ENCODE assay signal across 13 cellular contexts in the genomic region with DNA sequence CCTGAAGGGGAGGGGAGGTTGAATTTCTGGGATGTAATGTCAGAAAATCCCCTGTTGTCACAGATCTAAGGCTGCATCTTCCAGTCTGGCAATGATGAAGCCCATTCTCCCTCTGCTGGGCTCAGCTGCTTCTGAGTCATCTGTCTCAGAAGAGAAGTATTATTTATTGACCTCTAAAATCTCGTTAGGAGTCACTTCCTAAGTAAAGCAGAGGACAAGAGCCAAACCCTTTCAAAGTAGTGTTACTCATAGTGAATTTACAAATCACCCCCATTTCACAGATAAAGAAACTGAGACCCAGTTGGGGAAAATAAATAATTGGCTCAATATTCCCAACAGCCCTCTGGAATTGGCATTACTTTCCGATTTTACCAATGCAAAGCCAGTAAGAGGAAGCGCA.
A peak's percentile ranks its signal among the peaks of the same experiment; 100 is the strongest.
DNase-seq lines count a peak whose midpoint lies in the region; ATAC-seq and TF ChIP-seq lines count a peak whose summit lies in the region.
"Had no signal": no experiment of that assay in that cellular context is flagged by ENCODE, and none has a peak within 500 bp of the region (broad histone marks: within the 10 kb centered on the region; RNA-seq: fewer than 3 reads in every experiment).

No MANE protein-coding gene starts in this region.

- peaks cover 8% of the 10 kb centered on the region; the same call in 1 of the 2 replicates for H3K4me1 ChIP-seq in GM23338 (ENCODE audit: insufficient read depth)
- no peaks in the 10 kb centered on the region for H3K4me1 ChIP-seq in adrenal gland (replicated peaks in 1 of 2)
- no peaks in the 10 kb centered on the region for H3K4me1 ChIP-seq in right atrium auricular region
- H3K4me1 ChIP-seq: esophagus squamous epithelium, tibial nerve had no signal

- H4K20me1 ChIP-seq in GM23338 (replicated peaks; ENCODE audit: insufficient read depth) = no peaks in the 10 kb centered on the region

- peaks cover 62% of the 10 kb centered on the region for H3K27me3 ChIP-seq in GM23338 (ENCODE audit: insufficient read depth)
- H3K27me3 ChIP-seq in adrenal gland = peaks cover 5% of the 10 kb centered on the region
- H3K27me3 ChIP-seq in right atrium auricular region = no peaks in the 10 kb centered on the region
- H3K27me3 ChIP-seq: tibial nerve had no signal

- no peaks in the 10 kb centered on the region for H3K79me2 ChIP-seq in GM23338 (replicated peaks; ENCODE audit: insufficient read depth)

- no peak overlapping the region for H3K4me3 Mint-ChIP-seq in GM23338
- H3K4me3 Mint-ChIP-seq: activated CD8-positive, alpha-beta memory T cell treated with anti-CD3 and anti-CD28 coated beads, Interleukin-2, amount 10 ng/mL, durations not matched to agents 7 days and 5 days; neural crest cell had no signal

- H3K36me3 Mint-ChIP-seq in GM23338 (ENCODE audit: low read depth) = no peaks in the 10 kb centered on the region
- H3K36me3 Mint-ChIP-seq: activated CD8-positive, alpha-beta memory T cell treated with anti-CD3 and anti-CD28 coated beads, Interleukin-2, amount 10 ng/mL, durations not matched to agents 7 days and 5 days had no signal

- WGBS in adrenal gland, 4 donors = 53 to 62% (median 55%) methylated on average over 3 of the region's 3 CpGs

- no peak for TF ChIP-seq POLR2A in adrenal gland (IDR thresholded peaks at IDR 0.05)

- H3K36me3 ChIP-seq in GM23338 (ENCODE audit: insufficient read depth) = no peaks in the 10 kb centered on the region
- no peaks in the 10 kb centered on the region for H3K36me3 ChIP-seq in adrenal gland (replicated peaks in 1 of 2)
- no peaks in the 10 kb centered on the region for H3K36me3 ChIP-seq in right atrium auricular region
- H3K36me3 ChIP-seq: esophagus squamous epithelium, tibial nerve had no signal

- POLR2A ChIA-PET in AG04449 (lab: Yijun Ruan, JAX) = no interaction called here

- ATAC-seq in GM23338 (no peak), GM19397 (IDR thresholded peaks at IDR 0.05; ENCODE audit: unreplicated experiment) (no peak), HG03457 (IDR thresholded peaks at IDR 0.05; ENCODE audit: unreplicated experiment) (no peak)
- ATAC-seq: activated CD8-positive, alpha-beta memory T cell treated with anti-CD3 and anti-CD28 coated beads, Interleukin-2, amount 10 ng/mL, durations not matched to agents 7 days and 5 days had no signal

- no peak overlapping the region for H3K4me2 ChIP-seq in GM23338

- intact Hi-C loops in adrenal gland (cut with DNase I) = no loop called here

- H3K9me2 ChIP-seq in GM23338 (ENCODE audit: insufficient read depth) = no peaks in the 10 kb centered on the region

- peak; percentile 28 for DNase-seq in AG04449 (ENCODE audit: low read depth, low spot score)
- DNase-seq in GM23338 (ENCODE audit: low spot score) = peak; percentile 9
- peak in 4 of 7 donors; percentile 3 to 41 (median 30) for DNase-seq in adrenal gland
- DNase-seq in islet precursor cell = peak; percentile 69
- DNase-seq in right atrium auricular region (ENCODE audit: low spot score) = no peak
- no peak for DNase-seq in NCI-H774 (lab: John Stamatoyannopoulos, UW)
- DNase-seq: activated CD8-positive, alpha-beta memory T cell treated with anti-CD3 and anti-CD28 coated beads, Interleukin-2, amount 10 ng/mL, durations not matched to agents 7 days and 5 days; esophagus squamous epithelium; NCI-H524 treated with DMSO at 0.1 percent for 48 hours had no signal

- no peaks in the 10 kb centered on the region for H3K9me3 Mint-ChIP-seq in GM23338
- H3K9me3 Mint-ChIP-seq: neural crest cell had no signal

- H3K4me1 Mint-ChIP-seq in GM23338 = peaks cover 30% of the 10 kb centered on the region
- H3K4me1 Mint-ChIP-seq: activated CD8-positive, alpha-beta memory T cell treated with anti-CD3 and anti-CD28 coated beads, Interleukin-2, amount 10 ng/mL, durations not matched to agents 7 days and 5 days had no signal

- H3K4me3 ChIP-seq in AG04449 (ENCODE audit: low read depth, low read length) = no peak overlapping the region
- no peak overlapping the region for H3K4me3 ChIP-seq in GM23338
- no peak overlapping the region for H3K4me3 ChIP-seq in adrenal gland
- H3K4me3 ChIP-seq in right atrium auricular region = no peak overlapping the region
- H3K4me3 ChIP-seq: esophagus squamous epithelium, tibial nerve had no signal

- no peak overlapping the region for H3K27ac ChIP-seq in GM23338 (ENCODE audit: low read depth)
- H3K27ac ChIP-seq in adrenal gland = no peak overlapping the region
- H3K27ac ChIP-seq in right atrium auricular region = no peak overlapping the region
- H3K27ac ChIP-seq: esophagus squamous epithelium, tibial nerve had no signal

- no peak overlapping the region for H2AFZ ChIP-seq in GM23338

- H3K9me3 ChIP-seq in adrenal gland (replicated peaks in 1 of 3) (no peaks in the 10 kb centered on the region), right atrium auricular region (no peaks in the 10 kb centered on the region)
- H3K9me3 ChIP-seq: esophagus squamous epithelium, tibial nerve had no signal

- H3K27ac Mint-ChIP-seq in GM23338 = no peak overlapping the region
- H3K27ac Mint-ChIP-seq: activated CD8-positive, alpha-beta memory T cell treated with anti-CD3 and anti-CD28 coated beads, Interleukin-2, amount 10 ng/mL, durations not matched to agents 7 days and 5 days had no signal

- H3K27me3 Mint-ChIP-seq in GM23338 (ENCODE audit: insufficient read depth, low read depth, poor library complexity) = peaks cover 62% of the 10 kb centered on the region

- TF ChIP-seq CTCF in AG04449 (IDR thresholded peaks at IDR 0.05; ENCODE audit: insufficient read depth, low read length, missing control alignments) (no peak), GM23338 (conservative IDR thresholded peaks at IDR 0.05; ENCODE audit: low read depth in 2 of 2) (no peak), adrenal gland (IDR thresholded peaks at IDR 0.05) (no peak), right atrium auricular region (IDR thresholded peaks at IDR 0.05) (no peak)

- H3F3A ChIP-seq in GM23338 (replicated peaks; ENCODE audit: low read depth) = no peaks in the 10 kb centered on the region

- CTCF ChIA-PET in AG04449 (lab: Yijun Ruan, JAX) = interaction anchor here (1.2 kb wide), 1 partner anchor 10 kb away, joined by 3 read pairs; no protein-coding TSS in a partner anchor

TF ChIP-seq in GM23338, 12 proteins besides CTCF, POLR2A, EP300 and RAD21 (continues in another document):
- TF ChIP-seq, protein P1, sequence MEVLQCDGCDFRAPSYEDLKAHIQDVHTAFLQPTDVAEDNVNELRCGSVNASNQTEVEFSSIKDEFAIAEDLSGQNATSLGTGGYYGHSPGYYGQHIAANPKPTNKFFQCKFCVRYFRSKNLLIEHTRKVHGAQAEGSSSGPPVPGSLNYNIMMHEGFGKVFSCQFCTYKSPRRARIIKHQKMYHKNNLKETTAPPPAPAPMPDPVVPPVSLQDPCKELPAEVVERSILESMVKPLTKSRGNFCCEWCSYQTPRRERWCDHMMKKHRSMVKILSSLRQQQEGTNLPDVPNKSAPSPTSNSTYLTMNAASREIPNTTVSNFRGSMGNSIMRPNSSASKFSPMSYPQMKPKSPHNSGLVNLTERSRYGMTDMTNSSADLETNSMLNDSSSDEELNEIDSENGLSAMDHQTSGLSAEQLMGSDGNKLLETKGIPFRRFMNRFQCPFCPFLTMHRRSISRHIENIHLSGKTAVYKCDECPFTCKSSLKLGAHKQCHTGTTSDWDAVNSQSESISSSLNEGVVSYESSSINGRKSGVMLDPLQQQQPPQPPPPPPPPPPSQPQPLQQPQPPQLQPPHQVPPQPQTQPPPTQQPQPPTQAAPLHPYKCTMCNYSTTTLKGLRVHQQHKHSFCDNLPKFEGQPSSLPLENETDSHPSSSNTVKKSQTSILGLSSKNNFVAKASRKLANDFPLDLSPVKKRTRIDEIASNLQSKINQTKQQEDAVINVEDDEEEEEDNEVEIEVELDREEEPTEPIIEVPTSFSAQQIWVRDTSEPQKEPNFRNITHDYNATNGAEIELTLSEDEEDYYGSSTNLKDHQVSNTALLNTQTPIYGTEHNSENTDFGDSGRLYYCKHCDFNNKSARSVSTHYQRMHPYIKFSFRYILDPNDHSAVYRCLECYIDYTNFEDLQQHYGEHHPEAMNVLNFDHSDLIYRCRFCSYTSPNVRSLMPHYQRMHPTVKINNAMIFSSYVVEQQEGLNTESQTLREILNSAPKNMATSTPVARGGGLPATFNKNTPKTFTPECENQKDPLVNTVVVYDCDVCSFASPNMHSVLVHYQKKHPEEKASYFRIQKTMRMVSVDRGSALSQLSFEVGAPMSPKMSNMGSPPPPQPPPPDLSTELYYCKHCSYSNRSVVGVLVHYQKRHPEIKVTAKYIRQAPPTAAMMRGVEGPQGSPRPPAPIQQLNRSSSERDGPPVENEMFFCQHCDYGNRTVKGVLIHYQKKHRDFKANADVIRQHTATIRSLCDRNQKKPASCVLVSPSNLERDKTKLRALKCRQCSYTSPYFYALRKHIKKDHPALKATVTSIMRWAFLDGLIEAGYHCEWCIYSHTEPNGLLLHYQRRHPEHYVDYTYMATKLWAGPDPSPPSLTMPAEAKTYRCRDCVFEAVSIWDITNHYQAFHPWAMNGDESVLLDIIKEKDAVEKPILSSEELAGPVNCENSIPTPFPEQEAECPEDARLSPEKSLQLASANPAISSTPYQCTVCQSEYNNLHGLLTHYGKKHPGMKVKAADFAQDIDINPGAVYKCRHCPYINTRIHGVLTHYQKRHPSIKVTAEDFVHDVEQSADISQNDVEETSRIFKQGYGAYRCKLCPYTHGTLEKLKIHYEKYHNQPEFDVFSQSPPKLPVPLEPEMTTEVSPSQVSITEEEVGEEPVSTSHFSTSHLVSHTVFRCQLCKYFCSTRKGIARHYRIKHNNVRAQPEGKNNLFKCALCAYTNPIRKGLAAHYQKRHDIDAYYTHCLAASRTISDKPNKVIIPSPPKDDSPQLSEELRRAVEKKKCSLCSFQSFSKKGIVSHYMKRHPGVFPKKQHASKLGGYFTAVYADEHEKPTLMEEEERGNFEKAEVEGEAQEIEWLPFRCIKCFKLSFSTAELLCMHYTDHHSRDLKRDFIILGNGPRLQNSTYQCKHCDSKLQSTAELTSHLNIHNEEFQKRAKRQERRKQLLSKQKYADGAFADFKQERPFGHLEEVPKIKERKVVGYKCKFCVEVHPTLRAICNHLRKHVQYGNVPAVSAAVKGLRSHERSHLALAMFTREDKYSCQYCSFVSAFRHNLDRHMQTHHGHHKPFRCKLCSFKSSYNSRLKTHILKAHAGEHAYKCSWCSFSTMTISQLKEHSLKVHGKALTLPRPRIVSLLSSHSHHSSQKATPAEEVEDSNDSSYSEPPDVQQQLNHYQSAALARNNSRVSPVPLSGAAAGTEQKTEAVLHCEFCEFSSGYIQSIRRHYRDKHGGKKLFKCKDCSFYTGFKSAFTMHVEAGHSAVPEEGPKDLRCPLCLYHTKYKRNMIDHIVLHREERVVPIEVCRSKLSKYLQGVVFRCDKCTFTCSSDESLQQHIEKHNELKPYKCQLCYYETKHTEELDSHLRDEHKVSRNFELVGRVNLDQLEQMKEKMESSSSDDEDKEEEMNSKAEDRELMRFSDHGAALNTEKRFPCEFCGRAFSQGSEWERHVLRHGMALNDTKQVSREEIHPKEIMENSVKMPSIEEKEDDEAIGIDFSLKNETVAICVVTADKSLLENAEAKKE (CRISPR knock-in tag; IDR thresholded peaks at IDR 0.05) = no peak
- no peak for TF ChIP-seq ZNF114 (CRISPR knock-in tag; IDR thresholded peaks at IDR 0.05)
- TF ChIP-seq STAT1 (IDR thresholded peaks at IDR 0.05; ENCODE audit: unreplicated experiment) = no peak

Comparison
In these comparisons a context has a peak if more than half of its experiments do, and no peak if none do; other contexts are left out.
1. DNase-seq: peak in AG04449 (single experiment), GM23338 (single experiment), adrenal gland (4 of 7) and islet precursor cell (single experiment); none in right atrium auricular region (single experiment) and NCI-H774 (single experiment).